Comparison of ENCODE assay signal across 28 cellular contexts in genomic region chr6:86832686-86833085, GRCh38.
"Had no signal": no experiment of that assay in that cellular context is flagged by ENCODE, and none has a peak within 500 bp of the region (broad histone marks: within the 10 kb centered on the region; RNA-seq: fewer than 3 reads in every experiment).

No MANE protein-coding gene starts in this region.

- DNase-seq: colonic mucosa; cortex of kidney; dermis blood vessel endothelial cell; dorsolateral prefrontal cortex; effector CD4-positive, alpha-beta T cell; effector CD8-positive, alpha-beta T cell; effector memory CD4-positive, alpha-beta T cell; effector memory CD8-positive, alpha-beta T cell; endodermal cell; erythroblast; esophagus squamous epithelium; foreskin fibroblast; foreskin keratinocyte; foreskin melanocyte; gastrocnemius medialis; glutamatergic neuron; head of caudate nucleus; heart left ventricle; heart right ventricle had no signal

- H3K27me3 ChIP-seq: colonic mucosa, dorsolateral prefrontal cortex, esophagus muscularis mucosa, esophagus squamous epithelium, foreskin keratinocyte, gastrocnemius medialis, gastroesophageal sphincter, heart left ventricle, heart right ventricle had no signal

- FAIRE-seq: colon, endometrium, endothelial cell of umbilical vein, frontal cortex had no signal

- H3K4me1 ChIP-seq: colonic mucosa, esophagus squamous epithelium, foreskin keratinocyte, gastrocnemius medialis, heart left ventricle, heart right ventricle had no signal

- H3K27ac ChIP-seq: colonic mucosa, coronary artery, dorsolateral prefrontal cortex, epithelial cell of prostate, esophagus muscularis mucosa, esophagus squamous epithelium, foreskin keratinocyte, gastrocnemius medialis, gastroesophageal sphincter, heart left ventricle, heart right ventricle had no signal

- H3K36me3 ChIP-seq: colonic mucosa, esophagus muscularis mucosa, esophagus squamous epithelium, gastrocnemius medialis, gastroesophageal sphincter, heart left ventricle, heart right ventricle had no signal

- H3K4me3 ChIP-seq: colonic mucosa, coronary artery, dorsolateral prefrontal cortex, esophagus muscularis mucosa, esophagus squamous epithelium, gastrocnemius medialis, gastroesophageal sphincter, heart left ventricle, heart right ventricle had no signal

- ATAC-seq: effector memory CD8-positive, alpha-beta T cell; esophagus mucosa; foreskin keratinocyte; gastrocnemius medialis; gastroesophageal sphincter; heart left ventricle; heart right ventricle had no signal

- H3K9me3 ChIP-seq: colonic mucosa, esophagus muscularis mucosa, esophagus squamous epithelium, gastrocnemius medialis, gastroesophageal sphincter, heart left ventricle, heart right ventricle had no signal
